In the genomic region with DNA sequence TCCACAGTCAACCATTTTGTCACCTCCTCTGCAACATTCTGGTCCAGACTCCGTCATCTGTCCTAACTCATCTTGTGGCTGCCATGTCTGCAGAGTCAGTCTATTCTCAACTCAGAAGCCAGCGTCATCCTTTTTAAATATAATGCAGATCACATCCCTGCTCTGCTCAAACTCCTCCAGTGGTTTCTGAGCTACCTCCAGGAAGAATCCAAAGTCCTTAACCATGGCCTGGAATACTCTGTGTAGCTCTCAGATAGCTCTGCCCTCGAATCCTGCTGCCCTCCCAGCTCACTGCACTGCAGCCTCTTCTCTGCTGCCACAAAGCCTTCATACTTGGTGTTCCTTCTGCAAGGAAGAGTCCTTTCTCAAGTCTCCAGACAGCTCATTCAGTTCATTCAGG, we compare ENCODE assay signal across 21 cellular contexts.
"Had no signal": no experiment of that assay in that cellular context is flagged by ENCODE, and none has a peak within 500 bp of the region (broad histone marks: within the 10 kb centered on the region; RNA-seq: fewer than 3 reads in every experiment).

No MANE protein-coding gene starts in this region.

- H3K4me3 ChIP-seq: dorsolateral prefrontal cortex, esophagus muscularis mucosa, gastrocnemius medialis, pancreas, testis, transverse colon had no signal

- H3K27ac Mint-ChIP-seq: mesothelial cell of epicardium; progenitor cell of endocrine pancreas; stimulated activated effector memory CD8-positive, alpha-beta T cell treated with anti-CD3 and anti-CD28 coated beads, Interleukin-12 subunit alpha, Interleukin-12 subunit beta, amount 100 ng/mL, for 72 hours had no signal

- H3K27me3 ChIP-seq: dorsolateral prefrontal cortex, esophagus muscularis mucosa, gastrocnemius medialis, pancreas, testis, transverse colon had no signal

- H3K9me3 Mint-ChIP-seq: nephron; stimulated activated effector memory CD8-positive, alpha-beta T cell treated with anti-CD3 and anti-CD28 coated beads, Interleukin-12 subunit alpha, Interleukin-12 subunit beta, amount 100 ng/mL, for 72 hours had no signal

- H3K4me3 Mint-ChIP-seq: mesothelial cell of epicardium; naive B cell; nephron; stimulated activated effector memory CD8-positive, alpha-beta T cell treated with anti-CD3 and anti-CD28 coated beads, Interleukin-12 subunit alpha, Interleukin-12 subunit beta, amount 100 ng/mL, for 72 hours; stimulated activated naive CD8-positive, alpha-beta T cell treated with anti-CD3 and anti-CD28 coated beads, Interleukin-15, amount 100 ng/mL, for 72 hours had no signal

- H3K27me3 Mint-ChIP-seq: naive B cell; stimulated activated naive CD8-positive, alpha-beta T cell treated with anti-CD3 and anti-CD28 coated beads, Interleukin-15, amount 100 ng/mL, for 72 hours had no signal

- H3K27ac ChIP-seq: dorsolateral prefrontal cortex, epithelial cell of prostate, gastrocnemius medialis, testis, transverse colon had no signal

- DNase-seq: cortex of kidney; dorsolateral prefrontal cortex; effector CD8-positive, alpha-beta T cell; gastrocnemius medialis; islet precursor cell; mammary epithelial cell; naive B cell; occipital lobe; pancreas; right cardiac atrium; stimulated activated CD4-positive, alpha-beta T cell treated with anti-CD3 and anti-CD28 coated beads, Interleukin-4, amount 100 ng/mL, for 1 hour; stimulated activated CD8-positive, alpha-beta memory T cell treated with anti-CD3 and anti-CD28 coated beads, Interleukin-4, amount 100 ng/mL, for 48 hours; stimulated activated naive CD8-positive, alpha-beta T cell treated with anti-CD3 and anti-CD28 coated beads, Interleukin-15, amount 100 ng/mL, for 72 hours; testis; transverse colon had no signal

- H3K36me3 Mint-ChIP-seq: mesothelial cell of epicardium; stimulated activated effector memory CD8-positive, alpha-beta T cell treated with anti-CD3 and anti-CD28 coated beads, Interleukin-12 subunit alpha, Interleukin-12 subunit beta, amount 100 ng/mL, for 72 hours had no signal

- H3K36me3 ChIP-seq: esophagus muscularis mucosa, gastrocnemius medialis, pancreas, transverse colon had no signal

- H3K9me3 ChIP-seq: esophagus muscularis mucosa, gastrocnemius medialis, pancreas, testis, transverse colon had no signal
